In the genomic region with DNA sequence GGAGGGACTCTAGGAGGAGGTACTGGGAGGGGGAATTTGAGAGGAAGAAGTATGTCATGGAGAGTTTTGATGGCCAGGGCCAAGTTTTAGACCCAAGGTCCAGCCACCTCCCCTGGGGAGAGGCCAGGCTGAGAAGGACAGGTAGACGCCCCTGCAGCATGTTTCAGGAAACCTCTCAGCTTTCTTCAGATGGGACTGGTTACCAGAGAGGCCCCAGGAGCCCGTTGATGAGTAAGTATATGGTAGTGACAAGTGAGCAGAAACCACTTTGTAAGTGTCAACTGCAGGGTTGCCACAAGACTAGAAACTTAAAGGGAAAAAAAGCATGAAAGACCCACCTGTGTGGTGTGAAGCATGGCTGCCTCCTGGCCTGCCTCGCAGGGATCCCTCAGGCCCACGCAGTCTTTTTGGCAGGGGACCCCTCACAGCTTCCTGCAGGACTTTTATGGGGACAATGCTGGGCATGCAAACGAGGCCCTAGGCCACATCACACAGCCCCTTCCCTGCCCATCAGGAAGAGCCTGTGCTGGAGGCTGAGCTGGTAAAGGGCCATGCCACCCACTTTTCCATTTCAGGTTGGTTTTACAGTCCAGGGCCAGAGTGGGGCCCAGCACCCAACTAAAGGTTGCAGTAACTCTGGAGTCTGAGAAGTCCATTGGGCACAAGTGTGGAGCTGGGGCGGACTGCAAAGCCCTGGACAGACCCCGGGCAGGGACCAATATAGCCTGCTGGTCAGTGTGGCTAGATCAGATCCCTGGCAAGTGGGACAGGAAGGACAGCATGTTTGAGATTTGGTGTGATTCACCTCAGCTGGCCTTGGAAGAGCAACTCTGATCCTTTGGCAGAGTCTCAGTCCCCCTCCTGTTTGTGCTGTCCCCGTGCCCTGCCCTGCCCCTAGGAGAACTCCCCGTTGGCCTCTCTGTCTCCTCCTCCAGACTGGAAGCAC, we compare ENCODE assay signal across 22 cellular contexts.
"Had no signal": no experiment of that assay in that cellular context is flagged by ENCODE, and none has a peak within 500 bp of the region (broad histone marks: within the 10 kb centered on the region; RNA-seq: fewer than 3 reads in every experiment).

No MANE protein-coding gene starts in this region.

- H3K9me3 Mint-ChIP-seq: memory B cell; naive thymus-derived CD8-positive, alpha-beta T cell had no signal

- H3K4me3 ChIP-seq: colonic mucosa, mucosa of descending colon, sigmoid colon, SJCRH30, stomach, testis had no signal

- DNase-seq: activated CD4-positive, alpha-beta T cell treated with anti-CD3 and anti-CD28 coated beads for 48 hours; activated effector memory CD4-positive, alpha-beta T cell treated with Interleukin-2 at 50 U/mL for 16 hours; activated naive CD4-positive, alpha-beta T cell treated with anti-CD3 and anti-CD28 coated beads, Interleukin-2, amount 50 U/mL, for 16 hours; activated T-cell treated with anti-CD3 and anti-CD28 coated beads, Interleukin-2, amount 50 U/mL, for 1 hour; amniotic stem cell; caudate nucleus; colonic mucosa; effector CD4-positive, alpha-beta T cell; foreskin fibroblast; glutamatergic neuron; kidney glomerular epithelial cell; left ventricle myocardium superior; mucosa of descending colon; naive thymus-derived CD8-positive, alpha-beta T cell; occipital lobe; sigmoid colon; SJCRH30; stimulated activated CD4-positive, alpha-beta T cell treated with anti-CD3 and anti-CD28 coated beads, Interleukin-4, amount 100 ng/mL, for 1 hour; stomach; testis had no signal

- H3K27ac Mint-ChIP-seq: memory B cell, WTC11 had no signal

- H3K4me3 Mint-ChIP-seq: memory B cell; naive thymus-derived CD8-positive, alpha-beta T cell; WTC11 had no signal

- H3K4me1 Mint-ChIP-seq: memory B cell; naive thymus-derived CD8-positive, alpha-beta T cell had no signal

- H3K36me3 Mint-ChIP-seq: naive thymus-derived CD8-positive, alpha-beta T cell; WTC11 had no signal

- H3K27me3 Mint-ChIP-seq: memory B cell had no signal

- H3K9me3 ChIP-seq: colonic mucosa, mucosa of descending colon, sigmoid colon, SJCRH30, stomach, testis had no signal

- H3K27ac ChIP-seq: colonic mucosa, sigmoid colon, SJCRH30, stomach, testis had no signal

- H3K36me3 ChIP-seq: colonic mucosa, sigmoid colon, SJCRH30, stomach had no signal

- ATAC-seq: left ventricle myocardium superior; mucosa of descending colon; naive thymus-derived CD8-positive, alpha-beta T cell; WTC11 had no signal

- H3K27me3 ChIP-seq: colonic mucosa, SJCRH30, stomach, testis had no signal

- H3K4me1 ChIP-seq: colonic mucosa, sigmoid colon, testis had no signal
